ENCODE assay signal across 8 cellular contexts in genomic region chr12:17829813-17830212, GRCh38.
"Had no signal": no experiment of that assay in that cellular context is flagged by ENCODE, and none has a peak within 500 bp of the region (broad histone marks: within the 10 kb centered on the region; RNA-seq: fewer than 3 reads in every experiment).

No MANE protein-coding gene starts in this region.

- H3K9me3 Mint-ChIP-seq: IgD-negative memory B cell had no signal

- H3K9ac ChIP-seq: KMS-11 had no signal

- H3K4me3 ChIP-seq: HAP-1 had no signal

- H3K4me1 ChIP-seq: HAP-1 had no signal

- H3K27ac Mint-ChIP-seq: HFFc6, IgD-negative memory B cell had no signal

- H3K36me3 ChIP-seq: HAP-1 had no signal

- DNase-seq: GOT3, H7, HFFc6, KBM-7 had no signal

- H3K27ac ChIP-seq: HL-60, KMS-11 had no signal

- H3K4me1 Mint-ChIP-seq: IgD-negative memory B cell had no signal

- H3K4me3 Mint-ChIP-seq: HFFc6, IgD-negative memory B cell had no signal

- H3K4me2 ChIP-seq: KMS-11 had no signal

- H3K36me3 Mint-ChIP-seq: IgD-negative memory B cell had no signal

- H3K27me3 Mint-ChIP-seq: IgD-negative memory B cell had no signal

- H3K9me3 ChIP-seq: HAP-1 had no signal
